11 cellular contexts compared by ENCODE assay signal in genomic region chr17:50060951-50061712, GRCh38. TPM values are rescaled to one million over a fixed set of nuclear protein-coding genes. Genes with fewer than 3 reads are reported as not detected.
DNase-seq lines count a peak whose midpoint lies in the region; ATAC-seq and TF ChIP-seq lines count a peak whose summit lies in the region.
"Had no signal": no experiment of that assay in that cellular context is flagged by ENCODE, and none has a peak within 500 bp of the region (broad histone marks: within the 10 kb centered on the region; RNA-seq: fewer than 3 reads in every experiment).

No MANE protein-coding gene starts in this region.

- H3K9ac ChIP-seq in neural progenitor cell = no peak overlapping the region

- H3K36me3 ChIP-seq in ACC112 (ENCODE audit: insufficient read depth, low read length) = peaks cover 16% of the 10 kb centered on the region
- H3K36me3 ChIP-seq in neural progenitor cell = no peaks in the 10 kb centered on the region

- no peak overlapping the region for H3K4me2 ChIP-seq in neural progenitor cell

- H3K27ac ChIP-seq in ACC112 (ENCODE audit: low read depth, low read length) (peak overlapping the region; percentile 98), RWPE1 (peak overlapping the region; percentile 100), neural progenitor cell (no peak overlapping the region)

- H3K79me2 ChIP-seq in ACC112 (ENCODE audit: control insufficient read depth, insufficient read depth, low read length, unreplicated experiment) (peaks cover 79% of the 10 kb centered on the region), neural progenitor cell (ENCODE audit: low read depth) (no peaks in the 10 kb centered on the region)

- H3K27ac Mint-ChIP-seq in neural progenitor cell = peak overlapping the region; percentile 53
- H3K27ac Mint-ChIP-seq: activated naive CD4-positive, alpha-beta T cell treated with anti-CD3 and anti-CD28 coated beads for 36 hours; CD4-positive, CD25-positive, alpha-beta regulatory T cell; stimulated activated effector memory CD8-positive, alpha-beta T cell treated with anti-CD3 and anti-CD28 coated beads, Interleukin-12 subunit alpha, Interleukin-12 subunit beta, amount 100 ng/mL, for 72 hours had no signal

- POLR2A ChIA-PET in RWPE1 (lab: Yijun Ruan, JAX; ENCODE audit: low non-redundant PET) = interaction anchor here (0.5 to 3.7 kb wide), 6 partner anchors 9 to 269 kb away, joined by 3 to 34 read pairs (median 4); no protein-coding TSS in a partner anchor

- H3K27me3 Mint-ChIP-seq in neural progenitor cell (ENCODE audit: insufficient read depth, low read depth) = peaks cover 14% of the 10 kb centered on the region
- H3K27me3 Mint-ChIP-seq: CD4-positive, CD25-positive, alpha-beta regulatory T cell had no signal

- H3K27me3 ChIP-seq in ACC112 (ENCODE audit: insufficient read depth, low read length) (no peaks in the 10 kb centered on the region), neural progenitor cell (peaks cover 30% of the 10 kb centered on the region)

- peaks cover 4% of the 10 kb centered on the region for H4K20me1 ChIP-seq in neural progenitor cell (ENCODE audit: low read depth)

- H3F3A ChIP-seq in neural progenitor cell (ENCODE audit: low read depth) = peaks cover 13% of the 10 kb centered on the region

- ATAC-seq in HG03280 (IDR thresholded peaks at IDR 0.05; ENCODE audit: unreplicated experiment) = no peak
- ATAC-seq: stimulated activated effector memory CD8-positive, alpha-beta T cell treated with anti-CD3 and anti-CD28 coated beads, Interleukin-12 subunit alpha, Interleukin-12 subunit beta, amount 100 ng/mL, for 72 hours had no signal

- CTCF ChIA-PET in RWPE1 (lab: Yijun Ruan, JAX) = interaction anchor here (0.8 kb wide), 1 partner anchor 27 kb away, joined by 3 read pairs; no protein-coding TSS in a partner anchor

- H3K9me3 ChIP-seq in neural progenitor cell (ENCODE audit: low read depth) = no peaks in the 10 kb centered on the region

- no peaks in the 10 kb centered on the region for H3K9me3 Mint-ChIP-seq in neural progenitor cell
- H3K9me3 Mint-ChIP-seq: activated naive CD4-positive, alpha-beta T cell treated with anti-CD3 and anti-CD28 coated beads for 36 hours; stimulated activated effector memory CD8-positive, alpha-beta T cell treated with anti-CD3 and anti-CD28 coated beads, Interleukin-12 subunit alpha, Interleukin-12 subunit beta, amount 100 ng/mL, for 72 hours had no signal

- H3K4me1 Mint-ChIP-seq in neural progenitor cell = peaks cover 23% of the 10 kb centered on the region

- no peaks in the 10 kb centered on the region for H3K36me3 Mint-ChIP-seq in neural progenitor cell
- H3K36me3 Mint-ChIP-seq: stimulated activated effector memory CD8-positive, alpha-beta T cell treated with anti-CD3 and anti-CD28 coated beads, Interleukin-12 subunit alpha, Interleukin-12 subunit beta, amount 100 ng/mL, for 72 hours had no signal

- peaks cover 87% of the 10 kb centered on the region for H3K4me1 ChIP-seq in ACC112 (ENCODE audit: control insufficient read depth, insufficient read depth, low read length, unreplicated experiment)
- H3K4me1 ChIP-seq in neural progenitor cell = peaks cover 4% of the 10 kb centered on the region

- DNase-seq in RWPE1 (ENCODE audit: low spot score) (peak; percentile 77), fibroblast of the aortic adventitia (ENCODE audit: low read depth) (peak; percentile 87), neural progenitor cell (ENCODE audit: low spot score) (no peak), T-helper 1 cell (no peak), GF-D8 (lab: John Stamatoyannopoulos, UW) (no peak), NCI-H128 (lab: John Stamatoyannopoulos, UW; ENCODE audit: unreplicated experiment) (no peak)
- DNase-seq: activated naive CD4-positive, alpha-beta T cell treated with anti-CD3 and anti-CD28 coated beads for 36 hours; CD4-positive, CD25-positive, alpha-beta regulatory T cell had no signal

- H3K4me3 Mint-ChIP-seq in neural progenitor cell = no peak overlapping the region
- H3K4me3 Mint-ChIP-seq: activated naive CD4-positive, alpha-beta T cell treated with anti-CD3 and anti-CD28 coated beads for 36 hours; CD4-positive, CD25-positive, alpha-beta regulatory T cell; stimulated activated effector memory CD8-positive, alpha-beta T cell treated with anti-CD3 and anti-CD28 coated beads, Interleukin-12 subunit alpha, Interleukin-12 subunit beta, amount 100 ng/mL, for 72 hours had no signal

- TF ChIP-seq CTCF in RWPE1 (conservative IDR thresholded peaks at IDR 0.05; ENCODE audit: low read depth) (no peak), fibroblast of the aortic adventitia (IDR thresholded peaks at IDR 0.05; ENCODE audit: insufficient read depth, low read length) (no peak), neural progenitor cell (IDR thresholded peaks at IDR 0.05) (no peak)

- H2AFZ ChIP-seq in ACC112 (ENCODE audit: low read length, unreplicated experiment) (no peak overlapping the region), neural progenitor cell (replicated peaks) (no peak overlapping the region)

- H3K4me3 ChIP-seq in ACC112 (ENCODE audit: low read depth, low read length) (peak overlapping the region; percentile 82), fibroblast of the aortic adventitia (ENCODE audit: low read depth, low read length) (no peak overlapping the region), neural progenitor cell (no peak overlapping the region)

RNA-seq across cellular contexts. Expression of gene ITGA3, which starts 5.2 kb away (rescaled TPM):
- total RNA-seq in fibroblast of the aortic adventitia (ENCODE audit: low replicate concordance) = 16.1 and 35.1 TPM in 2 replicates
- total RNA-seq in neural progenitor cell (ENCODE audit: low replicate concordance) = 7.7 and 11.9 TPM in 2 replicates

RNA-seq across cellular contexts. Expression of gene PDK2, which starts 34.0 kb away (rescaled TPM):
- 13.2 and 37.8 TPM in 2 replicates for total RNA-seq in fibroblast of the aortic adventitia (ENCODE audit: low replicate concordance)
- 12.6 and 17.3 TPM in 2 replicates for total RNA-seq in neural progenitor cell (ENCODE audit: low replicate concordance)

Comparison
In these comparisons a context has a peak if more than half of its experiments do, and no peak if none do; other contexts are left out.
1. DNase-seq: peak in RWPE1 (single experiment) and fibroblast of the aortic adventitia (single experiment); none in neural progenitor cell (single experiment), T-helper 1 cell (0 of 5), GF-D8 (single experiment) and NCI-H128 (single experiment).